ENCODE assay signal across 8 cellular contexts in the genomic region with DNA sequence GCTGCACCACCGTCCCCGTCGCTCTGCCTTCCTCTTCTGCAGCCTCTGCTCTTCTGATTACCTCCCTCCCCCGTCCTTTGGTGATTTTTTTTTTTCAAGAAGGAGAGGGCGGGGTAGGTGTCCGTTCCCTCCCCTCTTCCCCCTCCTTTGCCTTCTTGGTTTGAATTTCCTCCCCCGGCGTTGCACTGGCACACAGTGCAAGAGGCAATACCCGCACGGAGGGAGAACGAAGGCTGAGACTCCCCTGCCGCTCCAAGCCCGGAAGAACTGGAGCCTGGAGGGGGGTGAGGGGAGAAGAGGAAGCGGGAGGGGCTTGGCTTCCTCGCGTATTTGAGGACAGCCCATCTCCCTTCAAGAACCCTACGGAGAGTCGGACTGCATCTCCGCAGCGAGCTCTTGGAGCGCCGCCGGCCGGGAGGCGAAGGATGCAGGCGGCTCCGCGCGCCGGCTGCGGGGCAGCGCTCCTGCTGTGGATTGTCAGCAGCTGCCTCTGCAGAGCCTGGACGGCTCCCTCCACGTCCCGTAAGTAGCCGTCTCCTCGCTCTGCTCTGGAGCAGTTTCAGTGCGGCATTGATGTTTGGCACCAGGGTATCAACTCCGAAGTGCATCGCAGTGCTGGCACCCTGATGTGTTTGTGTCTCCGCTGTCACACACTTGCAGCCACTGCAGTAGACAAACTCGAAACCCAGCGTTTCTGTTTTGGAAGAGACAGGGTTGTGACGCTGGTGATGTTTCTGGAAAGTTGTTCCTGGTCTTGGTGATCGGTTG. TPM values are rescaled to one million over a fixed set of nuclear protein-coding genes. Genes with fewer than 3 reads are reported as not detected.
DNase-seq lines count a peak whose midpoint lies in the region; ATAC-seq, FAIRE-seq and TF ChIP-seq lines count a peak whose summit lies in the region.
"Had no signal": no experiment of that assay in that cellular context is flagged by ENCODE, and none has a peak within 500 bp of the region (broad histone marks: within the 10 kb centered on the region; RNA-seq: fewer than 3 reads in every experiment).

TSS of gene CNTNAP2 (plus strand) at position 350 of the 768 bp plus-strand sequence. CDS start at position 426, 76 bp downstream.

- WGBS in right cardiac atrium: under 1% methylated on average over 45 of the region's 45 CpGs

- no peak for FAIRE-seq in H54 (lab: Jason Lieb, UNC)

- no peak for TF ChIP-seq CTCF in GM10266 (IDR thresholded peaks at IDR 0.05; ENCODE audit: control insufficient read depth, insufficient read depth, low read depth, missing control alignments)

- H3K9me3 Mint-ChIP-seq in activated naive CD8-positive, alpha-beta T cell treated with anti-CD3 and anti-CD28 coated beads, Interleukin-2, amount 50 U/mL, for 24 hours: no peaks in the 10 kb centered on the region

- ATAC-seq in GM19463 (IDR thresholded peaks at IDR 0.05; ENCODE audit: unreplicated experiment): peak; percentile 7
- ATAC-seq in activated naive CD8-positive, alpha-beta T cell treated with anti-CD3 and anti-CD28 coated beads, Interleukin-2, amount 50 U/mL, for 24 hours: no peak
- peak; percentile 40 to 76 for ATAC-seq in right cardiac atrium
- peak; percentile 41 for ATAC-seq in sciatic nerve
- ATAC-seq: Panc1 had no signal

- H3K4me1 Mint-ChIP-seq in activated naive CD8-positive, alpha-beta T cell treated with anti-CD3 and anti-CD28 coated beads, Interleukin-2, amount 50 U/mL, for 24 hours: peaks cover 9% of the 10 kb centered on the region

- no peaks in the 10 kb centered on the region for H3K27me3 ChIP-seq in right cardiac atrium (ENCODE audit: control insufficient read depth, insufficient read depth)

- H3K4me3 ChIP-seq in right cardiac atrium (ENCODE audit: low read length): peak within 1 kb of the TSS; percentile 43

- intact Hi-C loops in right cardiac atrium (cut with DNase I) (no loop called here), sciatic nerve (cut with DNase I) (no loop called here)

- peaks cover 31% of the 10 kb centered on the region for H3K27me3 Mint-ChIP-seq in activated naive CD8-positive, alpha-beta T cell treated with anti-CD3 and anti-CD28 coated beads, Interleukin-2, amount 50 U/mL, for 24 hours

- no peaks in the 10 kb centered on the region for H3K36me3 Mint-ChIP-seq in activated naive CD8-positive, alpha-beta T cell treated with anti-CD3 and anti-CD28 coated beads, Interleukin-2, amount 50 U/mL, for 24 hours (ENCODE audit: low read depth)

- H3K4me1 ChIP-seq in right cardiac atrium (ENCODE audit: control insufficient read depth, insufficient read depth, low read length): peaks cover 4% of the 10 kb centered on the region

- no peak within 1 kb of the TSS for H3K27ac Mint-ChIP-seq in activated naive CD8-positive, alpha-beta T cell treated with anti-CD3 and anti-CD28 coated beads, Interleukin-2, amount 50 U/mL, for 24 hours

- peak within 1 kb of the TSS; percentile 48 for H3K4me3 Mint-ChIP-seq in activated naive CD8-positive, alpha-beta T cell treated with anti-CD3 and anti-CD28 coated beads, Interleukin-2, amount 50 U/mL, for 24 hours

- no peak within 1 kb of the TSS for H3K27ac ChIP-seq in right cardiac atrium (ENCODE audit: low read length)

- DNase-seq in NCI-H146 treated with DMSO at 0.1 percent for 48 hours (lab: John Stamatoyannopoulos, UW; ENCODE audit: unreplicated experiment) (peak; percentile 84), right cardiac atrium (peak; percentile 6 to 72 (median 63)), sciatic nerve (ENCODE audit: low spot score) (no peak), H54 (ENCODE audit: insufficient read length, low spot score) (no peak), GM10266 (ENCODE audit: extremely low spot score) (no peak)
- no peak for DNase-seq in activated naive CD8-positive, alpha-beta T cell treated with anti-CD3 and anti-CD28 coated beads, Interleukin-2, amount 50 U/mL, for 24 hours

- no peaks in the 10 kb centered on the region for H3K9me3 ChIP-seq in right cardiac atrium (ENCODE audit: control insufficient read depth, low read length)

- TF ChIP-seq POLR2A in H54 (IDR thresholded peaks at IDR 0.05; ENCODE audit: low read depth, low read length): no peak

RNA-seq across cellular contexts. Expression of gene CNTNAP2, which starts in this region (rescaled TPM):
- total RNA-seq in right cardiac atrium: 1 to 10 TPM in 1 of 4 donors, under 1 TPM in 2, not detected in 1; 0.88 to 1.7 (median 0.94) TPM
- 0.23 TPM for polyA plus RNA-seq in right cardiac atrium
- total RNA-seq in sciatic nerve: 0.49 TPM

Comparison
In these comparisons a context has a peak if more than half of its experiments do, and no peak if none do; other contexts are left out.
1. Peak in ATAC-seq in sciatic nerve; RNA of the gene not detected or under 1 TPM.
2. DNase-seq: peak in NCI-H146 treated with DMSO at 0.1 percent for 48 hours (single experiment) and right cardiac atrium (3 of 3); none in activated naive CD8-positive, alpha-beta T cell treated with anti-CD3 and anti-CD28 coated beads, Interleukin-2, amount 50 U/mL, for 24 hours (single experiment), sciatic nerve (single experiment), H54 (single experiment) and GM10266 (single experiment).